ENCODE assay signal across 6 cellular contexts in genomic region chrX:110328613-110329012, GRCh38. TPM values are rescaled to one million over a fixed set of nuclear protein-coding genes. Genes with fewer than 3 reads are reported as not detected.
"Had no signal": no experiment of that assay in that cellular context is flagged by ENCODE, and none has a peak within 500 bp of the region (broad histone marks: within the 10 kb centered on the region; RNA-seq: fewer than 3 reads in every experiment).

No MANE protein-coding gene starts in this region.

RNA-seq across cellular contexts. Expression of gene RTL9, which starts 30.0 kb away (rescaled TPM):
- total RNA-seq: naive thymus-derived CD8-positive, alpha-beta T cell; natural killer cell; natural killer cell treated with Interleukin-12 subunit alpha and Interleukin-12 subunit beta and Interleukin-15 and Interleukin-18, amount 100 ng/mL, for 72 hours; pulmonary artery endothelial cell; spleen had no signal
- polyA plus RNA-seq: naive thymus-derived CD8-positive, alpha-beta T cell; smooth muscle cell; spleen had no signal
